Comparison of ENCODE assay signal across 30 cellular contexts in genomic region chr10:99569971-99570370, GRCh38. TPM values are rescaled to one million over a fixed set of nuclear protein-coding genes. Genes with fewer than 3 reads are reported as not detected.
"Had no signal": no experiment of that assay in that cellular context is flagged by ENCODE, and none has a peak within 500 bp of the region (broad histone marks: within the 10 kb centered on the region; RNA-seq: fewer than 3 reads in every experiment).

No MANE protein-coding gene starts in this region.

- DNase-seq: cortex of kidney; effector memory CD8-positive, alpha-beta T cell; erythroblast; esophagus squamous epithelium; foreskin melanocyte; hypothalamus; immature natural killer cell; islet precursor cell; kidney glomerular epithelial cell; left ventricle myocardium superior; mesenchymal stem cell; midbrain; naive thymus-derived CD8-positive, alpha-beta T cell; nephron progenitor cell; nucleus accumbens; sigmoid colon; stimulated activated CD4-positive, alpha-beta T cell treated with anti-CD3 and anti-CD28 coated beads, Interleukin-2, amount 100 ng/mL, for 24 hours; stimulated activated CD4-positive, alpha-beta T cell treated with anti-CD3 and anti-CD28 coated beads, Interleukin-4, amount 100 ng/mL, for 24 hours; transverse colon; upper lobe of right lung; uterus had no signal

- H3K36me3 Mint-ChIP-seq: immature natural killer cell; stimulated activated effector memory CD8-positive, alpha-beta T cell treated with anti-CD3 and anti-CD28 coated beads, Interleukin-12 subunit alpha, Interleukin-12 subunit beta, amount 100 ng/mL, for 72 hours had no signal

- H3K9me3 Mint-ChIP-seq: effector memory CD8-positive, alpha-beta T cell; naive thymus-derived CD8-positive, alpha-beta T cell; nephron progenitor cell; stimulated activated effector memory CD8-positive, alpha-beta T cell treated with anti-CD3 and anti-CD28 coated beads, Interleukin-12 subunit alpha, Interleukin-12 subunit beta, amount 100 ng/mL, for 72 hours; stimulated activated naive CD8-positive, alpha-beta T cell treated with anti-CD3 and anti-CD28 coated beads, Interleukin-15, Interleukin-2, amounts not matched to agents 100 ng/mL and 50 ng/mL, for 24 hours had no signal

- FAIRE-seq: endometrium had no signal

- H3K4me3 Mint-ChIP-seq: effector memory CD8-positive, alpha-beta T cell; immature natural killer cell; nephron progenitor cell; stimulated activated effector memory CD8-positive, alpha-beta T cell treated with anti-CD3 and anti-CD28 coated beads, Interleukin-12 subunit alpha, Interleukin-12 subunit beta, amount 100 ng/mL, for 72 hours; stimulated activated naive CD8-positive, alpha-beta T cell treated with anti-CD3 and anti-CD28 coated beads, Interleukin-15, Interleukin-2, amounts not matched to agents 100 ng/mL and 50 ng/mL, for 24 hours had no signal

- H3K4me1 Mint-ChIP-seq: immature natural killer cell; stimulated activated effector memory CD8-positive, alpha-beta T cell treated with anti-CD3 and anti-CD28 coated beads, Interleukin-12 subunit alpha, Interleukin-12 subunit beta, amount 100 ng/mL, for 72 hours had no signal

- H3K4me1 ChIP-seq: prostate gland, right atrium auricular region, sigmoid colon, transverse colon, upper lobe of right lung, uterus had no signal

- H3K4me3 ChIP-seq: esophagus squamous epithelium, lung, prostate gland, right atrium auricular region, sigmoid colon, thoracic aorta, transverse colon, upper lobe of right lung, uterus had no signal

- H3K9me3 ChIP-seq: esophagus squamous epithelium, prostate gland, right atrium auricular region, sigmoid colon, thoracic aorta, transverse colon, upper lobe of right lung, uterus had no signal

- ATAC-seq: effector memory CD8-positive, alpha-beta T cell; left ventricle myocardium superior; naive thymus-derived CD8-positive, alpha-beta T cell; stimulated activated effector memory CD8-positive, alpha-beta T cell treated with anti-CD3 and anti-CD28 coated beads, Interleukin-12 subunit alpha, Interleukin-12 subunit beta, amount 100 ng/mL, for 72 hours; upper lobe of right lung had no signal

- H3K36me3 ChIP-seq: esophagus squamous epithelium, prostate gland, right atrium auricular region, sigmoid colon, thoracic aorta, transverse colon, upper lobe of right lung, uterus had no signal

- H3K27ac ChIP-seq: esophagus squamous epithelium, prostate gland, right atrium auricular region, sigmoid colon, thoracic aorta, transverse colon, upper lobe of right lung, uterus had no signal

- H3K27me3 ChIP-seq: right atrium auricular region, sigmoid colon, transverse colon, uterus had no signal

- H3K27ac Mint-ChIP-seq: effector memory CD8-positive, alpha-beta T cell; immature natural killer cell; nephron progenitor cell; stimulated activated effector memory CD8-positive, alpha-beta T cell treated with anti-CD3 and anti-CD28 coated beads, Interleukin-12 subunit alpha, Interleukin-12 subunit beta, amount 100 ng/mL, for 72 hours; stimulated activated naive CD8-positive, alpha-beta T cell treated with anti-CD3 and anti-CD28 coated beads, Interleukin-15, Interleukin-2, amounts not matched to agents 100 ng/mL and 50 ng/mL, for 24 hours had no signal

RNA-seq across cellular contexts. Expression of gene NKX2-3, which starts 37.2 kb away (rescaled TPM):
- total RNA-seq: dermis microvascular lymphatic vessel endothelial cell; left ventricle myocardium superior; lung; naive thymus-derived CD8-positive, alpha-beta T cell; osteocyte; prostate gland; right atrium auricular region; uterus had no signal
- polyA plus RNA-seq: immature natural killer cell; lung; naive thymus-derived CD8-positive, alpha-beta T cell had no signal
